Comparison of ENCODE assay signal across 9 cellular contexts in the genomic region with DNA sequence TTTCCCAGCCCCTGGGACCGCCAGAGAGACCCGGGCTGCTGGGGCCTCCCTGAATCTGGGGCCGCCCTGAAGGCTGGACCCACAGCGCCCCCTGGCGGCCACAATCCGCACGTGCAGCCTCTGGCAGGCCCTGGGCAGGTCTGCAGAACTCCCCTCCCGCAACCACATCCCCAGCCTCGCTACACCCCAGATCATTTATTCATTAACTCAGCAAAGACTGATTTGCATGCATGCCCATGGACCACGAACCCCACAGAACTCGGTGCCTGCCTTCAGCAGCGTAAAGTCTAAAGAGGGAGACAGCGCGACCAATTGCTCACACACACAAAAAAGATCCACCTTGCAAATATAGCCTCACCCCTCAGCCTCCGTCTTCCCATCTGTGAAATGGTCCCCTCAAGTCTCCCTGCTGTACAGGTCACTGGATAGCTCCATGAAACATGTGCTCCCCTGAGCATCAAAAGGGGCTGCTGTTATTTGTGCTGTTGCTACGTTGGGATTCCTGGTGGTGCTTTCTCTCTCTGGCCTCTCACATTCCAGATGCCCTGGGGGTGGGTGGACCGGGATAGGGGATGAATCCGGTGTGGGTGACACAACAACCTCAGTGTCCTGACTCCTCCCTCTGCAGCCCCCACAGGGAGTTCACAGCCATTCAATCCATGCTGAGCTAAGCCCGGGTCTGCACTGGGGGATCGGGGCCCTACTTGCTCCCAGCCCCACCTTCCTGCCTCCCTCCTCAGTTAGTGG.
A peak's percentile ranks its signal among the peaks of the same experiment; 100 is the strongest.
DNase-seq lines count a peak whose midpoint lies in the region; ATAC-seq and TF ChIP-seq lines count a peak whose summit lies in the region.
"Had no signal": no experiment of that assay in that cellular context is flagged by ENCODE, and none has a peak within 500 bp of the region (broad histone marks: within the 10 kb centered on the region; RNA-seq: fewer than 3 reads in every experiment).

No MANE protein-coding gene starts in this region.

- peaks cover 10% of the 10 kb centered on the region for H3K27me3 Mint-ChIP-seq in progenitor cell of endocrine pancreas

- H3K4me3 ChIP-seq in uterus = no peak overlapping the region

- peaks cover 9% of the 10 kb centered on the region for H3K4me1 Mint-ChIP-seq in progenitor cell of endocrine pancreas (ENCODE audit: low read depth)

- intact Hi-C loops in head of caudate nucleus (cut with DNase I) (loop anchor here (5.0 to 10.0 kb wide), 4 partner anchors 200 to 730 kb away; a partner anchor contains a TSS), uterus (cut with DNase I; ENCODE audit: low total_unique reads) (loop anchor here (10.0 kb wide), 2 partner anchors 202 to 382 kb away; a partner anchor contains a TSS)

- TF ChIP-seq POLR2A in uterus (IDR thresholded peaks at IDR 0.05) = no peak

- DNase-seq in DMS79 treated with DMSO at 0.1 percent for 48 hours (lab: John Stamatoyannopoulos, UW) (peak; percentile 51), KBM-7 (peak; percentile 85), SHP77 treated with DMSO at 0.1 percent for 48 hours (lab: John Stamatoyannopoulos, UW) (peak; percentile 19), head of caudate nucleus (peak; percentile 57 to 95 (median 86)), progenitor cell of endocrine pancreas (ENCODE audit: low spot score, unreplicated experiment) (peak; percentile 88), uterus (peak; percentile 80 to 86)
- DNase-seq in activated gamma-delta T cell treated with anti-CD3 and anti-CD28 coated beads, Interleukin-2, amount 50 U/mL, for 16 hours (ENCODE audit: low read depth) = peak; percentile 81

- TF ChIP-seq CTCF in progenitor cell of endocrine pancreas (IDR thresholded peaks at IDR 0.05; ENCODE audit: unreplicated experiment) = peak; percentile 100
- TF ChIP-seq CTCF in uterus (IDR thresholded peaks at IDR 0.05) = peak; percentile 96 to 99 (median 97)

- H3K4me3 Mint-ChIP-seq in progenitor cell of endocrine pancreas (ENCODE audit: low read depth) = no peak overlapping the region

- H3K9me3 ChIP-seq in uterus = peaks cover 0 to 5% of the 10 kb centered on the region in 2 donors

- no peak overlapping the region for H3K27ac Mint-ChIP-seq in progenitor cell of endocrine pancreas

- in situ Hi-C loops in KBM-7 (cut with MboI; ENCODE audit: low pct_unique_long_range_greater_than_20kb, low sequenced_read_pairs) = loop anchor here (10.0 kb wide), 1 partner anchor 742 kb away; no protein-coding TSS in a partner anchor

- no peaks in the 10 kb centered on the region for H3K27me3 ChIP-seq in uterus

- H3K36me3 ChIP-seq in uterus = no peaks in the 10 kb centered on the region

- H3K9me3 Mint-ChIP-seq in progenitor cell of endocrine pancreas (ENCODE audit: low read depth) = peaks cover 5% of the 10 kb centered on the region

- peak; percentile 68 for ATAC-seq in GM21529 (IDR thresholded peaks at IDR 0.05; ENCODE audit: unreplicated experiment)

- peak overlapping the region; percentile 79 for H3K27ac ChIP-seq in uterus
- H3K27ac ChIP-seq: epithelial cell of prostate had no signal

- H3K36me3 Mint-ChIP-seq in progenitor cell of endocrine pancreas (ENCODE audit: insufficient read depth) = no peaks in the 10 kb centered on the region

- peaks cover 5 to 17% of the 10 kb centered on the region in 2 donors for H3K4me1 ChIP-seq in uterus

Comparison
In these comparisons a context has a peak if more than half of its experiments do, and no peak if none do; other contexts are left out.
1. DNase-seq: peak in every context shown above with its lines; median percentile 88 in progenitor cell of endocrine pancreas; 86 in head of caudate nucleus; 85 in KBM-7; 83 in uterus; 81 in activated gamma-delta T cell treated with anti-CD3 and anti-CD28 coated beads, Interleukin-2, amount 50 U/mL, for 16 hours; 51 in DMS79 treated with DMSO at 0.1 percent for 48 hours; 19 in SHP77 treated with DMSO at 0.1 percent for 48 hours.